ENCODE assay signal across 14 cellular contexts in the genomic region with DNA sequence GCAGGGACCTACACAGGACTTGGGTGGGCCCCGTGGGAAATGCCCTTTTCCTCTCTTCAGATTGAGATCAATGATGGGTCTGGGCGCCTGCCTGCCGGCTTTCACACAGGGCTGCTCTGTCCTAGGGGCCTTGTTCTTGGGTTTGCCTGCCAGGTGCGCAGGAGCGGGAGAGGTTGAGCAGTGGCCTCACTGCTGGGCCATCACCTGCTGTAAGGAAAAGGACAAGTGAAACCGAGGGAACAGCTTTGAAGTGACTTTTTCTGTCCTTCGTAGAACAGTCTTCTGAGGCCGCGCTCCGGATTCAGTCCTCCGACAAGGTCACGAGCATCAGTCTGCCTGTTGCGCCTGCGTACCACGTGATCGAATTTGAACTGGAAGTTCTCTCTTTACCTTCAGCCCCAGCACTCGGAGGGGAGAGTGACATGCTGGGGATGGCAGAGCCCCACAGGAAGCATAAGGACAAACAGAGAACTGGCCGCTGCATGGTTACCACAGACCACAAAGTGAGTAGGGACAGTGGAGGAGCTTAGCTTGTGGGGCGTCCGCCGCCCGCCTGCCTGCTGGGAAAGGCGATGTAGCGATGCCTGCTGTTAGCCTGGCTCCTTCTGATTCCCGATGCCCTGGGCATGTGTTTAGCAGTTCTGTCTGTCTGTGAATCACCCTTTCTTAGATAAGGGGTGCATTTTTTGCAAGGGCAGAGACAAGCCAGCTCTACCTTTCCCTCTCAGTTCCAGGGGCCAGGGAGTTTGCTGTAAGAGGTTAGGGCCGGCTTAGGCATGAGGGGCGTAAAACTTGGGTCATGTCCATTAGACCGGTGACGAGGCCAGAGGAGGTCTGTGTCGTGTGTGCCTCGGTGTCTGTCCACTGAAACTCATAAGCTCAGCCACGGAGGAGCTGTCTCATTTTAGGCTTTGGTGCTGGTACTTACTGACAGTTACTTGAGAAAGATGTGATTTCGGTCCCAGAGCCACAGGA. TPM values are rescaled to one million over a fixed set of nuclear protein-coding genes. Genes with fewer than 3 reads are reported as not detected.
DNase-seq lines count a peak whose midpoint lies in the region; ATAC-seq and TF ChIP-seq lines count a peak whose summit lies in the region.
"Had no signal": no experiment of that assay in that cellular context is flagged by ENCODE, and none has a peak within 500 bp of the region (broad histone marks: within the 10 kb centered on the region; RNA-seq: fewer than 3 reads in every experiment).

No MANE protein-coding gene starts in this region.

- H3K4me1 ChIP-seq in stomach = peaks cover 26 to 69% (median 41%) of the 10 kb centered on the region in 4 donors
- peaks cover 0 to 5% (median 0%) of the 10 kb centered on the region in 4 donors for H3K4me1 ChIP-seq in right lobe of liver
- H3K4me1 ChIP-seq: A549 had no signal

- POLR2A ChIA-PET in activated CD4-positive, alpha-beta T cell treated with anti-CD3 and anti-CD28 coated beads, Interleukin-2, amount 10 ng/mL, durations not matched to agents 7 days and 5 days (lab: Charles Lee) = no interaction called here

- no peaks in the 10 kb centered on the region for H3K27me3 Mint-ChIP-seq in activated CD4-positive, alpha-beta T cell treated with anti-CD3 and anti-CD28 coated beads, Interleukin-2, amount 10 ng/mL, durations not matched to agents 7 days and 5 days
- H3K27me3 Mint-ChIP-seq in activated T-helper 1 cell treated with anti-CD3 and anti-CD28 coated beads, Interleukin-12 subunit alpha, Interleukin-12 subunit beta, Interleukin-2, Interleukin-4 antibody, amounts not matched to agents 30 ng/mL and 10 ng/mL and 1 ng/mL, durations not matched to agents 14 hours and 24 hours and 36 hours (ENCODE audit: insufficient read depth) = no peaks in the 10 kb centered on the region

- WGBS in stomach, 5 donors = 83 to 92% (median 89%) methylated on average over 30 to 33 of the region's 33 CpGs
- 72% methylated on average over 21 of the region's 33 CpGs for WGBS in right lobe of liver (ENCODE audit: insufficient coverage, low coverage, low lambda C conversion rate, missing lambda C conversion rate)

- intact Hi-C loops in activated T-helper 1 cell treated with anti-CD3 and anti-CD28 coated beads, Interleukin-12 subunit alpha, Interleukin-12 subunit beta, Interleukin-2, Interleukin-4 antibody, amounts not matched to agents 30 ng/mL and 10 ng/mL and 1 ng/mL, durations not matched to agents 14 hours and 24 hours and 36 hours (cut with micrococcal nuclease) = no loop called here
- intact Hi-C loops in stomach (cut with DNase I; ENCODE audit: low total_unique reads) = no loop called here
- intact Hi-C loops in right lobe of liver (cut with DNase I) = no loop called here

- ATAC-seq in omental fat pad (ENCODE audit: low FRiP score) (no peak), right lobe of liver (no peak)
- ATAC-seq: A549, HCT116 had no signal

- TF ChIP-seq POLR2A in stomach (IDR thresholded peaks at IDR 0.05) (no peak), right lobe of liver (IDR thresholded peaks at IDR 0.05) (no peak)

- peak overlapping the region; percentile 90 for H3K27ac Mint-ChIP-seq in activated CD4-positive, alpha-beta T cell treated with anti-CD3 and anti-CD28 coated beads, Interleukin-2, amount 10 ng/mL, durations not matched to agents 7 days and 5 days
- peak overlapping the region; percentile 77 for H3K27ac Mint-ChIP-seq in activated T-helper 1 cell treated with anti-CD3 and anti-CD28 coated beads, Interleukin-12 subunit alpha, Interleukin-12 subunit beta, Interleukin-2, Interleukin-4 antibody, amounts not matched to agents 30 ng/mL and 10 ng/mL and 1 ng/mL, durations not matched to agents 14 hours and 24 hours and 36 hours

- H3K4me3 Mint-ChIP-seq in activated CD4-positive, alpha-beta T cell treated with anti-CD3 and anti-CD28 coated beads, Interleukin-2, amount 10 ng/mL, durations not matched to agents 7 days and 5 days = peak overlapping the region; percentile 54
- peak overlapping the region; percentile 46 for H3K4me3 Mint-ChIP-seq in activated T-helper 1 cell treated with anti-CD3 and anti-CD28 coated beads, Interleukin-12 subunit alpha, Interleukin-12 subunit beta, Interleukin-2, Interleukin-4 antibody, amounts not matched to agents 30 ng/mL and 10 ng/mL and 1 ng/mL, durations not matched to agents 14 hours and 24 hours and 36 hours

- H3K27me3 ChIP-seq in stomach (no peaks in the 10 kb centered on the region), right lobe of liver (no peaks in the 10 kb centered on the region)

- H3K27ac ChIP-seq in stomach (peak overlapping the region in 4 of 5 donors; percentile 19 to 77 (median 68)), right lobe of liver (no peak overlapping the region)
- H3K27ac ChIP-seq: A549, SK-N-MC had no signal

- no peak for TF ChIP-seq CTCF in stomach (IDR thresholded peaks at IDR 0.05)
- no peak for TF ChIP-seq CTCF in omental fat pad (IDR thresholded peaks at IDR 0.05)
- no peak for TF ChIP-seq CTCF in right lobe of liver (IDR thresholded peaks at IDR 0.05)

- CTCF ChIA-PET in activated CD4-positive, alpha-beta T cell treated with anti-CD3 and anti-CD28 coated beads, Interleukin-2, amount 10 ng/mL, durations not matched to agents 7 days and 5 days (lab: Charles Lee) = interaction anchor here (1.7 kb wide), 1 partner anchor 9 kb away, joined by 6 read pairs; no protein-coding TSS in a partner anchor

- no peaks in the 10 kb centered on the region for H3K9me3 Mint-ChIP-seq in activated CD4-positive, alpha-beta T cell treated with anti-CD3 and anti-CD28 coated beads, Interleukin-2, amount 10 ng/mL, durations not matched to agents 7 days and 5 days
- no peaks in the 10 kb centered on the region for H3K9me3 Mint-ChIP-seq in activated T-helper 1 cell treated with anti-CD3 and anti-CD28 coated beads, Interleukin-12 subunit alpha, Interleukin-12 subunit beta, Interleukin-2, Interleukin-4 antibody, amounts not matched to agents 30 ng/mL and 10 ng/mL and 1 ng/mL, durations not matched to agents 14 hours and 24 hours and 36 hours

- peak; percentile 58 for DNase-seq in activated CD4-positive, alpha-beta T cell treated with anti-CD3 and anti-CD28 coated beads, Interleukin-2, amount 10 ng/mL, durations not matched to agents 7 days and 5 days
- DNase-seq in activated CD4-positive, alpha-beta T cell treated with anti-CD3 and anti-CD28 coated beads for 48 hours = no peak
- no peak for DNase-seq in activated T-helper 1 cell treated with anti-CD3 and anti-CD28 coated beads, Interleukin-12 subunit alpha, Interleukin-12 subunit beta, Interleukin-2, Interleukin-4 antibody, amounts not matched to agents 30 ng/mL and 10 ng/mL and 1 ng/mL, durations not matched to agents 14 hours and 24 hours and 36 hours (ENCODE audit: low spot score)
- peak; percentile 43 for DNase-seq in islet precursor cell
- peak; percentile 25 for DNase-seq in stomach
- no peak for DNase-seq in omental fat pad (ENCODE audit: low spot score)
- DNase-seq in NCI-H2171 treated with DMSO at 0.1 percent for 48 hours (lab: John Stamatoyannopoulos, UW) = no peak
- DNase-seq in right lobe of liver = no peak
- DNase-seq: GF-D8, MM.1S had no signal

- H3K36me3 ChIP-seq in stomach = peaks cover 38 to 97% (median 95%) of the 10 kb centered on the region in 4 donors
- peaks cover 0 to 47% (median 5%) of the 10 kb centered on the region in 4 donors for H3K36me3 ChIP-seq in right lobe of liver

- no peak overlapping the region for H3K4me3 ChIP-seq in stomach
- no peak overlapping the region for H3K4me3 ChIP-seq in right lobe of liver
- H3K4me3 ChIP-seq: A549, lung, SK-N-MC had no signal

- TF ChIP-seq EP300 in stomach (IDR thresholded peaks at IDR 0.05) = no peak

- peaks cover 82% of the 10 kb centered on the region for H3K36me3 Mint-ChIP-seq in activated CD4-positive, alpha-beta T cell treated with anti-CD3 and anti-CD28 coated beads, Interleukin-2, amount 10 ng/mL, durations not matched to agents 7 days and 5 days (ENCODE audit: low read depth)
- H3K36me3 Mint-ChIP-seq in activated T-helper 1 cell treated with anti-CD3 and anti-CD28 coated beads, Interleukin-12 subunit alpha, Interleukin-12 subunit beta, Interleukin-2, Interleukin-4 antibody, amounts not matched to agents 30 ng/mL and 10 ng/mL and 1 ng/mL, durations not matched to agents 14 hours and 24 hours and 36 hours (ENCODE audit: low read depth) = peaks cover 73% of the 10 kb centered on the region

- H3K9me3 ChIP-seq in stomach (no peaks in the 10 kb centered on the region), right lobe of liver (no peaks in the 10 kb centered on the region)
- H3K9me3 ChIP-seq: A549 had no signal

- H3K4me1 Mint-ChIP-seq in activated CD4-positive, alpha-beta T cell treated with anti-CD3 and anti-CD28 coated beads, Interleukin-2, amount 10 ng/mL, durations not matched to agents 7 days and 5 days = peaks cover 77% of the 10 kb centered on the region
- peaks cover 76% of the 10 kb centered on the region for H3K4me1 Mint-ChIP-seq in activated T-helper 1 cell treated with anti-CD3 and anti-CD28 coated beads, Interleukin-12 subunit alpha, Interleukin-12 subunit beta, Interleukin-2, Interleukin-4 antibody, amounts not matched to agents 30 ng/mL and 10 ng/mL and 1 ng/mL, durations not matched to agents 14 hours and 24 hours and 36 hours (ENCODE audit: low read depth)

RNA-seq across cellular contexts. Expression of a gene that starts 19.5 kb away (rescaled TPM):
- 10 to 100 TPM; 24.2 to 29.0 TPM for total RNA-seq in activated CD4-positive, alpha-beta T cell treated with anti-CD3 and anti-CD28 coated beads, Interleukin-2, amount 10 ng/mL, durations not matched to agents 7 days and 5 days
- total RNA-seq in activated T-helper 1 cell treated with anti-CD3 and anti-CD28 coated beads, Interleukin-12 subunit alpha, Interleukin-12 subunit beta, Interleukin-2, Interleukin-4 antibody, amounts not matched to agents 30 ng/mL and 10 ng/mL and 1 ng/mL, durations not matched to agents 14 hours and 24 hours and 36 hours = 11.9 and 15.1 TPM in 2 replicates
- total RNA-seq in stomach (10 to 100 TPM in 2 of 5 donors, 1 to 10 TPM in 2, not detected in 1; 4.6 to 29.2 (median 14.7) TPM), omental fat pad (10 to 100 TPM in 2 of 4 donors, 1 to 10 TPM in 2; 5.3 to 17.2 (median 11.3) TPM), right lobe of liver (1 to 10 TPM in 5 of 6 experiments, under 1 TPM in 1; 0.93 to 7.5 (median 3.0) TPM)
- 10 to 100 TPM in 1 of 3 donors, 1 to 10 TPM in 2; 2.4 to 15.3 (median 6.3) TPM for polyA plus RNA-seq in stomach

RNA-seq across cellular contexts. Expression of a gene that starts 45.8 kb away (rescaled TPM):
- 10 to 100 TPM; 41.7 to 50.2 TPM for total RNA-seq in activated CD4-positive, alpha-beta T cell treated with anti-CD3 and anti-CD28 coated beads, Interleukin-2, amount 10 ng/mL, durations not matched to agents 7 days and 5 days
- total RNA-seq in activated T-helper 1 cell treated with anti-CD3 and anti-CD28 coated beads, Interleukin-12 subunit alpha, Interleukin-12 subunit beta, Interleukin-2, Interleukin-4 antibody, amounts not matched to agents 30 ng/mL and 10 ng/mL and 1 ng/mL, durations not matched to agents 14 hours and 24 hours and 36 hours = 9.5 and 13.8 TPM in 2 replicates
- total RNA-seq in stomach (10 to 100 TPM in 3 of 5 donors, 1 to 10 TPM in 2; 9.6 to 40.6 (median 14.5) TPM), omental fat pad (10 to 100 TPM in 3 of 4 donors, 1 to 10 TPM in 1; 8.7 to 50.8 (median 15.2) TPM), right lobe of liver (10 to 100 TPM in 3 of 6 experiments, 1 to 10 TPM in 3; 5.8 to 83.8 (median 11.1) TPM)
- 10 to 100 TPM in 2 of 3 donors, 1 to 10 TPM in 1; 5.6 to 49.3 (median 15.1) TPM for polyA plus RNA-seq in stomach

Comparison
In these comparisons a context has a peak if more than half of its experiments do, and no peak if none do; other contexts are left out.
1. DNase-seq: peak in activated CD4-positive, alpha-beta T cell treated with anti-CD3 and anti-CD28 coated beads, Interleukin-2, amount 10 ng/mL, durations not matched to agents 7 days and 5 days (single experiment), islet precursor cell (single experiment) and stomach (single experiment); none in activated CD4-positive, alpha-beta T cell treated with anti-CD3 and anti-CD28 coated beads for 48 hours (single experiment), activated T-helper 1 cell treated with anti-CD3 and anti-CD28 coated beads, Interleukin-12 subunit alpha, Interleukin-12 subunit beta, Interleukin-2, Interleukin-4 antibody, amounts not matched to agents 30 ng/mL and 10 ng/mL and 1 ng/mL, durations not matched to agents 14 hours and 24 hours and 36 hours (single experiment), omental fat pad (single experiment), NCI-H2171 treated with DMSO at 0.1 percent for 48 hours (single experiment) and right lobe of liver (0 of 3).
2. H3K27ac ChIP-seq: peak in stomach (4 of 5); none in right lobe of liver (0 of 3).